In genomic region chr13:35966024-35966423, GRCh38 we compare ENCODE assay signal across 18 cellular contexts.
"Had no signal": no experiment of that assay in that cellular context is flagged by ENCODE, and none has a peak within 500 bp of the region (broad histone marks: within the 10 kb centered on the region; RNA-seq: fewer than 3 reads in every experiment).

No MANE protein-coding gene starts in this region.

- H3K4me3 ChIP-seq: cardiac muscle cell, dorsolateral prefrontal cortex, pancreas, SJCRH30, upper lobe of right lung had no signal

- H3K36me3 ChIP-seq: cardiac muscle cell, pancreas, SJCRH30, upper lobe of right lung had no signal

- H3K4me1 ChIP-seq: foreskin keratinocyte, pancreas, upper lobe of right lung had no signal

- ATAC-seq: activated T-helper 17 cell treated with anti-CD3 and anti-CD28 coated beads, Interleukin-2, amount 50 U/mL, for 72 hours; foreskin keratinocyte; left colon; naive thymus-derived CD4-positive, alpha-beta T cell; pancreas; stimulated activated naive B cell treated with anti-CD40 and anti-IgM and Interleukin-4, amounts not matched to agents 10 μg/mL and 1 μg/mL and 100 μg/mL, for 72 hours; T-cell; upper lobe of right lung had no signal

- H3K27me3 ChIP-seq: cardiac muscle cell, dorsolateral prefrontal cortex, foreskin keratinocyte, pancreas, SJCRH30, upper lobe of right lung had no signal

- H3K9me3 ChIP-seq: pancreas, SJCRH30, upper lobe of right lung had no signal

- H3K27ac ChIP-seq: cardiac muscle cell, foreskin keratinocyte, pancreas, SJCRH30, upper lobe of right lung had no signal

- DNase-seq: activated CD4-positive, alpha-beta T cell treated with anti-CD3 and anti-CD28 coated beads for 1 hour; activated CD4-positive, alpha-beta T cell treated with anti-CD3 and anti-CD28 coated beads, Interleukin-2, amount 50 U/mL, for 48 hours; activated naive CD4-positive, alpha-beta T cell treated with Interleukin-2 at 50 U/mL for 16 hours; dorsolateral prefrontal cortex; endodermal cell; foreskin keratinocyte; head of caudate nucleus; left colon; naive thymus-derived CD4-positive, alpha-beta T cell; pancreas; SJCRH30; stimulated activated naive B cell treated with anti-CD40 and anti-IgM and Interleukin-4, amounts not matched to agents 10 μg/mL and 1 μg/mL and 100 μg/mL, for 72 hours; substantia nigra; T-cell; T-helper 9 cell; upper lobe of right lung had no signal
